1 cellular context compared by ENCODE assay signal in genomic region chr20:8404912-8405635, GRCh38.
TF ChIP-seq lines count a peak whose summit lies in the region.

No MANE protein-coding gene starts in this region.

TF ChIP-seq in GM12878, 131 proteins besides CTCF, POLR2A, EP300 and RAD21 (continued from another document):
- TF ChIP-seq, protein P1, sequence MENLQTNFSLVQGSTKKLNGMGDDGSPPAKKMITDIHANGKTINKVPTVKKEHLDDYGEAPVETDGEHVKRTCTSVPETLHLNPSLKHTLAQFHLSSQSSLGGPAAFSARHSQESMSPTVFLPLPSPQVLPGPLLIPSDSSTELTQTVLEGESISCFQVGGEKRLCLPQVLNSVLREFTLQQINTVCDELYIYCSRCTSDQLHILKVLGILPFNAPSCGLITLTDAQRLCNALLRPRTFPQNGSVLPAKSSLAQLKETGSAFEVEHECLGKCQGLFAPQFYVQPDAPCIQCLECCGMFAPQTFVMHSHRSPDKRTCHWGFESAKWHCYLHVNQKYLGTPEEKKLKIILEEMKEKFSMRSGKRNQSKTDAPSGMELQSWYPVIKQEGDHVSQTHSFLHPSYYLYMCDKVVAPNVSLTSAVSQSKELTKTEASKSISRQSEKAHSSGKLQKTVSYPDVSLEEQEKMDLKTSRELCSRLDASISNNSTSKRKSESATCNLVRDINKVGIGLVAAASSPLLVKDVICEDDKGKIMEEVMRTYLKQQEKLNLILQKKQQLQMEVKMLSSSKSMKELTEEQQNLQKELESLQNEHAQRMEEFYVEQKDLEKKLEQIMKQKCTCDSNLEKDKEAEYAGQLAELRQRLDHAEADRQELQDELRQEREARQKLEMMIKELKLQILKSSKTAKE (IDR thresholded peaks at IDR 0.05; ENCODE audit: low read depth, poor library complexity, severe bottlenecking) = peak; percentile 43
- TF ChIP-seq PAX5 (IDR thresholded peaks at IDR 0.05; ENCODE audit: borderline replicate concordance, low read depth, low read length) (no peak), NRF1 (conservative IDR thresholded peaks at IDR 0.05; ENCODE audit: low read depth, low read length) (no peak), SREBF2 (IDR thresholded peaks at IDR 0.05; ENCODE audit: low read length) (no peak), NFIC (IDR thresholded peaks at IDR 0.05; ENCODE audit: low read depth, low read length) (peak; percentile 59; the same call in 1 of the 2 replicates), NFYA (IDR thresholded peaks at IDR 0.05; ENCODE audit: borderline replicate concordance, low read depth, low read length) (no peak), ZNF384 (IDR thresholded peaks at IDR 0.05; ENCODE audit: borderline replicate concordance, low read depth, low read length) (no peak), ZBED1 (IDR thresholded peaks at IDR 0.05; ENCODE audit: borderline replicate concordance) (no peak), SUPT20H (IDR thresholded peaks at IDR 0.05; ENCODE audit: borderline replicate concordance, control insufficient read depth, low read depth, low read length) (no peak), MYB (IDR thresholded peaks at IDR 0.05; ENCODE audit: borderline replicate concordance, low read depth, low read length) (no peak), MAX (IDR thresholded peaks at IDR 0.05; ENCODE audit: low read depth, low read length) (0 out of 2 replicates have a peak, but pooled peaks have one; percentile 53), STAT3 (IDR thresholded peaks at IDR 0.05; ENCODE audit: low read depth, low read length) (no peak), ATF7 (IDR thresholded peaks at IDR 0.05; ENCODE audit: low read depth) (peak; percentile 67; the same call in 1 of the 2 replicates), IKZF2 (IDR thresholded peaks at IDR 0.05) (peak; percentile 87 to 88), IRF5 (IDR thresholded peaks at IDR 0.05; ENCODE audit: borderline replicate concordance) (no peak), YBX1 (IDR thresholded peaks at IDR 0.05) (no peak), ZNF687 (IDR thresholded peaks at IDR 0.05) (peak; percentile 97), WRNIP1 (IDR thresholded peaks at IDR 0.05; ENCODE audit: borderline replicate concordance, low read depth, low read length) (no peak), JUNB (IDR thresholded peaks at IDR 0.05) (peak; percentile 36), BHLHE40 (IDR thresholded peaks at IDR 0.05; ENCODE audit: borderline replicate concordance in 1 of 2, low read depth in 2 of 2, low read length in 1 of 2) (peak; percentile 9 to 65; a peak in 2 of 4 replicates), TBL1XR1 (IDR thresholded peaks at IDR 0.05; ENCODE audit: low read depth, low read length) (no peak), MTA3 (IDR thresholded peaks at IDR 0.05; ENCODE audit: borderline replicate concordance, low read length) (no peak), FOXK2 (IDR thresholded peaks at IDR 0.05) (no peak), BMI1 (IDR thresholded peaks at IDR 0.05; ENCODE audit: borderline replicate concordance) (no peak; the same call in 1 of the 2 replicates), CHD4 (IDR thresholded peaks at IDR 0.05) (no peak), EZH2 (IDR thresholded peaks at IDR 0.05; ENCODE audit: borderline replicate concordance, control insufficient read depth, low read depth, low read length) (no peak), ASH2L (IDR thresholded peaks at IDR 0.05; ENCODE audit: borderline replicate concordance, low read depth) (no peak), YY1 (IDR thresholded peaks at IDR 0.05; ENCODE audit: low read depth, low read length) (no peak), ZNF217 (IDR thresholded peaks at IDR 0.05) (no peak), PML (IDR thresholded peaks at IDR 0.05; ENCODE audit: low read length) (no peak), HCFC1 (IDR thresholded peaks at IDR 0.05; ENCODE audit: low read length) (no peak), ZSCAN29 (IDR thresholded peaks at IDR 0.05) (no peak), ZNF274 (IDR thresholded peaks at IDR 0.05; ENCODE audit: insufficient read depth, insufficient read length) (no peak), CEBPZ (IDR thresholded peaks at IDR 0.05; ENCODE audit: low read depth, low read length) (no peak), DPF2 (IDR thresholded peaks at IDR 0.05) (peak; percentile 87)
- TF ChIP-seq, protein P2, sequence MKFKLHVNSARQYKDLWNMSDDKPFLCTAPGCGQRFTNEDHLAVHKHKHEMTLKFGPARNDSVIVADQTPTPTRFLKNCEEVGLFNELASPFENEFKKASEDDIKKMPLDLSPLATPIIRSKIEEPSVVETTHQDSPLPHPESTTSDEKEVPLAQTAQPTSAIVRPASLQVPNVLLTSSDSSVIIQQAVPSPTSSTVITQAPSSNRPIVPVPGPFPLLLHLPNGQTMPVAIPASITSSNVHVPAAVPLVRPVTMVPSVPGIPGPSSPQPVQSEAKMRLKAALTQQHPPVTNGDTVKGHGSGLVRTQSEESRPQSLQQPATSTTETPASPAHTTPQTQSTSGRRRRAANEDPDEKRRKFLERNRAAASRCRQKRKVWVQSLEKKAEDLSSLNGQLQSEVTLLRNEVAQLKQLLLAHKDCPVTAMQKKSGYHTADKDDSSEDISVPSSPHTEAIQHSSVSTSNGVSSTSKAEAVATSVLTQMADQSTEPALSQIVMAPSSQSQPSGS (IDR thresholded peaks at IDR 0.05; ENCODE audit: low read length) = peak; percentile 55; the same call in 1 of the 2 replicates
- TF ChIP-seq, protein P3, sequence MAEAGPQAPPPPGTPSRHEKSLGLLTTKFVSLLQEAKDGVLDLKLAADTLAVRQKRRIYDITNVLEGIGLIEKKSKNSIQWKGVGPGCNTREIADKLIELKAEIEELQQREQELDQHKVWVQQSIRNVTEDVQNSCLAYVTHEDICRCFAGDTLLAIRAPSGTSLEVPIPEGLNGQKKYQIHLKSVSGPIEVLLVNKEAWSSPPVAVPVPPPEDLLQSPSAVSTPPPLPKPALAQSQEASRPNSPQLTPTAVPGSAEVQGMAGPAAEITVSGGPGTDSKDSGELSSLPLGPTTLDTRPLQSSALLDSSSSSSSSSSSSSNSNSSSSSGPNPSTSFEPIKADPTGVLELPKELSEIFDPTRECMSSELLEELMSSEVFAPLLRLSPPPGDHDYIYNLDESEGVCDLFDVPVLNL (IDR thresholded peaks at IDR 0.05; ENCODE audit: low read depth, low read length) = no peak
